Comparison of ENCODE assay signal across 21 cellular contexts in the genomic region with DNA sequence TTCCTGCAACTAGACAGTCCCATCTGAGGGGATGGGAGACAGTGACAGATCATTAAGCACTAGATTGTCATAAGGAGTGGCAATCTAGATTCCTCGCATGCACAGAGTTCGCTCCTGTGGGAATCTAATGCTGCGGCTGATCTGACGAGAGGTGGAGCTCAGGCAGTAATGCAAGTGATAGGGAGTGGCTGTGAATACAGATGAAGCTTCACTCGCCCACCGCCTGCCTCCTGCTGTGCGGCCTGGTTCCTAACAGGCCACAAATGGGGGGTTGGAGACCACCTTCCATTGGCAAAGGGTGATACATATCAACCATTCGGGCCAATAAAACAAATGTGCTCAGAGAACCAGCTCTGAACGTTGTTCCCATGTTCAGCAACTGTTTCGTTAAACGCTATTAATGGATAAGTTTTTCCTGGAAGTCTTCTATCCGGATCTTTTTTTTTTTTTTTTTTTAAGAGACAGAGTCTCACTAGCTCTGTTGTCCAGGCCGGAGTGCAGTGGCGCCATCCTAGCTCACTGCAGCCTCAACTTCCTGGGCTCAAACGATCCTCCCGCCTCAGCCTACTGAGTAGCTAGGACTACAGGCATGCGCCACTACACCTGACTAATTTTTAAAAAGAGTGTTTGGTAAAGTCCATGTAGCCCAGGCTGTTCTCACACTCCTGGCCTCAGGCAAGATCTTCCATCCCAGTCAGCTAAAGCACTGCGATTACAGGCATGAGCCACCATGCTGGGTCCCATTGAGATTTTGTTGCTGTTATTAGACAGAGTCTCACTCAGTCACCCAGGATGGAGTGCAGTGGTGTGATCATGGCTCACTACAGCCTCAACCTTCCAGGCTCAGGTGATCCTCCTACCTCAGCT. TPM values are rescaled to one million over a fixed set of nuclear protein-coding genes. Genes with fewer than 3 reads are reported as not detected.
"Had no signal": no experiment of that assay in that cellular context is flagged by ENCODE, and none has a peak within 500 bp of the region (broad histone marks: within the 10 kb centered on the region; RNA-seq: fewer than 3 reads in every experiment).

No MANE protein-coding gene starts in this region.

- H3K27me3 Mint-ChIP-seq: activated CD4-positive, alpha-beta T cell treated with anti-CD3 and anti-CD28 coated beads, Interleukin-2, amount 10 ng/mL, durations not matched to agents 24 days and 14 days; activated naive CD8-positive, alpha-beta T cell treated with anti-CD3 and anti-CD28 coated beads for 36 hours; stimulated activated naive CD8-positive, alpha-beta T cell treated with anti-CD3 and anti-CD28 coated beads, Interleukin-15, amount 100 ng/mL, for 72 hours had no signal

- H3K9me3 ChIP-seq: heart left ventricle, lower lobe of right lung, pancreas had no signal

- H3K36me3 Mint-ChIP-seq: activated naive CD8-positive, alpha-beta T cell treated with anti-CD3 and anti-CD28 coated beads for 36 hours had no signal

- FAIRE-seq: pancreas had no signal

- H3K9me3 Mint-ChIP-seq: activated CD4-positive, alpha-beta T cell treated with anti-CD3 and anti-CD28 coated beads, Interleukin-2, amount 10 ng/mL, durations not matched to agents 24 days and 14 days; activated naive CD8-positive, alpha-beta T cell treated with anti-CD3 and anti-CD28 coated beads for 36 hours; mesothelial cell of epicardium; stimulated activated naive CD8-positive, alpha-beta T cell treated with anti-CD3 and anti-CD28 coated beads, Interleukin-15, amount 100 ng/mL, for 72 hours had no signal

- H3K36me3 ChIP-seq: brain microvascular endothelial cell, lower lobe of right lung, pancreas had no signal

- H3K4me3 ChIP-seq: heart left ventricle, lower lobe of right lung, pancreas, skin epidermis had no signal

- ATAC-seq: activated CD8-positive, alpha-beta T cell treated with anti-CD3 and anti-CD28 coated beads, Interleukin-2, amount 10 ng/mL, durations not matched to agents 7 days and 5 days; heart left ventricle; left cardiac atrium; lower lobe of right lung; pancreas; stimulated activated naive CD8-positive, alpha-beta T cell treated with anti-CD3 and anti-CD28 coated beads, Interleukin-15, amount 100 ng/mL, for 72 hours had no signal

- H3K4me1 Mint-ChIP-seq: mesothelial cell of epicardium had no signal

- DNase-seq: activated CD4-positive, alpha-beta T cell treated with anti-CD3 and anti-CD28 coated beads, Interleukin-2, amount 10 ng/mL, durations not matched to agents 24 days and 14 days; activated CD8-positive, alpha-beta memory T cell treated with anti-CD3 and anti-CD28 coated beads, Interleukin-2, amount 50 U/mL, for 4 hours; activated CD8-positive, alpha-beta T cell treated with anti-CD3 and anti-CD28 coated beads, Interleukin-2, amount 10 ng/mL, durations not matched to agents 7 days and 5 days; activated gamma-delta T cell treated with Interleukin-2 at 50 U/mL for 16 hours; activated naive CD8-positive, alpha-beta T cell treated with anti-CD3 and anti-CD28 coated beads for 36 hours; activated T-cell treated with anti-CD3 and anti-CD28 coated beads, Interleukin-2, amount 50 U/mL, for 48 hours; brain microvascular endothelial cell; cortex of kidney; effector memory CD4-positive, alpha-beta T cell; foreskin melanocyte; heart left ventricle; left cardiac atrium; lower lobe of right lung; pancreas; stimulated activated CD4-positive, alpha-beta T cell treated with anti-CD3 and anti-CD28 coated beads, Interleukin-4, amount 100 ng/mL, for 24 hours; stimulated activated naive CD8-positive, alpha-beta T cell treated with anti-CD3 and anti-CD28 coated beads, Interleukin-15, amount 100 ng/mL, for 72 hours; T-helper 2 cell had no signal

- H3K27ac Mint-ChIP-seq: activated CD4-positive, alpha-beta T cell treated with anti-CD3 and anti-CD28 coated beads, Interleukin-2, amount 10 ng/mL, durations not matched to agents 24 days and 14 days; activated CD8-positive, alpha-beta T cell treated with anti-CD3 and anti-CD28 coated beads, Interleukin-2, amount 10 ng/mL, durations not matched to agents 7 days and 5 days; activated naive CD8-positive, alpha-beta T cell treated with anti-CD3 and anti-CD28 coated beads for 36 hours; mesothelial cell of epicardium had no signal

- H3K4me1 ChIP-seq: pancreas had no signal

- H3K27ac ChIP-seq: heart left ventricle, lower lobe of right lung, pancreas, skin epidermis had no signal

- H3K27me3 ChIP-seq: brain microvascular endothelial cell, heart left ventricle, pancreas had no signal

- H3K4me3 Mint-ChIP-seq: activated CD4-positive, alpha-beta T cell treated with anti-CD3 and anti-CD28 coated beads, Interleukin-2, amount 10 ng/mL, durations not matched to agents 24 days and 14 days; activated CD8-positive, alpha-beta T cell treated with anti-CD3 and anti-CD28 coated beads, Interleukin-2, amount 10 ng/mL, durations not matched to agents 7 days and 5 days; activated naive CD8-positive, alpha-beta T cell treated with anti-CD3 and anti-CD28 coated beads for 36 hours; mesothelial cell of epicardium; stimulated activated naive CD8-positive, alpha-beta T cell treated with anti-CD3 and anti-CD28 coated beads, Interleukin-15, amount 100 ng/mL, for 72 hours had no signal

RNA-seq across cellular contexts. Expression of a gene that starts 16.4 kb away (rescaled TPM):
- total RNA-seq: activated CD4-positive, alpha-beta T cell treated with anti-CD3 and anti-CD28 coated beads, Interleukin-2, amount 10 ng/mL, durations not matched to agents 24 days and 14 days; activated naive CD8-positive, alpha-beta T cell treated with anti-CD3 and anti-CD28 coated beads for 36 hours; fibroblast of lung; heart left ventricle; lower lobe of right lung; mesothelial cell of epicardium; pancreas had no signal
- polyA plus RNA-seq: fibroblast of lung, heart left ventricle, pancreas, urinary bladder had no signal
